ENCODE assay signal across 1 cellular context in genomic region chr19:12884627-12884925, GRCh38.
TF ChIP-seq lines count a peak whose summit lies in the region.

No MANE protein-coding gene starts in this region.

TF ChIP-seq in K562, 482 proteins besides CTCF, POLR2A, EP300 and RAD21 (continued from another document and continues in another):
- TF ChIP-seq CUX1 (CRISPR knock-in tag; IDR thresholded peaks at IDR 0.05) (no peak), SMAD1 (IDR thresholded peaks at IDR 0.05; ENCODE audit: low read depth, low read length, partially characterized antibody) (no peak), PHTF2 (CRISPR knock-in tag; IDR thresholded peaks at IDR 0.05) (0 out of 2 replicates have a peak, but pooled peaks have one; percentile 26), ZNF583 (CRISPR knock-in tag; IDR thresholded peaks at IDR 0.05) (peak; percentile 39; the same call in 1 of the 2 replicates), COPS2 (conservative IDR thresholded peaks at IDR 0.05) (no peak), SRSF3 (IDR thresholded peaks at IDR 0.05; ENCODE audit: insufficient read depth, low read length) (0 out of 2 replicates have a peak, but pooled peaks have one; percentile 57), ZBED1 (IDR thresholded peaks at IDR 0.05) (no peak), CHD1 (IDR thresholded peaks at IDR 0.05; ENCODE audit: low read length) (peak; percentile 72), ZNF707 (CRISPR knock-in tag; conservative IDR thresholded peaks at IDR 0.05) (no peak), RFX1 (IDR thresholded peaks at IDR 0.05) (no peak), SMARCA4 (IDR thresholded peaks at IDR 0.05) (0 out of 2 replicates have a peak, but pooled peaks have one; percentile 8), AFF4 (CRISPR knock-in tag; IDR thresholded peaks at IDR 0.05) (peak; percentile 40; the same call in 1 of the 2 replicates), ELF2 (CRISPR knock-in tag; IDR thresholded peaks at IDR 0.05) (0 out of 2 replicates have a peak, but pooled peaks have one; percentile 55), ZNF121 (CRISPR knock-in tag; conservative IDR thresholded peaks at IDR 0.05) (0 out of 2 replicates have a peak, but pooled peaks have one; percentile 17), TCF7 (IDR thresholded peaks at IDR 0.05; ENCODE audit: borderline replicate concordance) (no peak), PPARD (CRISPR knock-in tag; IDR thresholded peaks at IDR 0.05) (no peak), POLR3A (IDR thresholded peaks at IDR 0.05; ENCODE audit: borderline replicate concordance, extremely low read depth, insufficient read depth, insufficient read length) (no peak), RBFOX2 (IDR thresholded peaks at IDR 0.05; ENCODE audit: low read depth, low read length) (no peak), ZNF197 (CRISPR knock-in tag; IDR thresholded peaks at IDR 0.05; ENCODE audit: low read depth) (no peak), MBD2 (IDR thresholded peaks at IDR 0.05; ENCODE audit: borderline replicate concordance, low read depth) (no peak; the same call in 1 of the 2 replicates), ZNF143 (CRISPR knock-in tag; IDR thresholded peaks at IDR 0.05) (0 out of 2 replicates have a peak, but pooled peaks have one; percentile 19), TAF15 (IDR thresholded peaks at IDR 0.05; ENCODE audit: low read depth, low read length) (no peak), ZNF146 (CRISPR knock-in tag; IDR thresholded peaks at IDR 0.05; ENCODE audit: unreplicated experiment) (no peak), ZNF644 (tag; IDR thresholded peaks at IDR 0.05; ENCODE audit: low read depth) (no peak), SAFB (IDR thresholded peaks at IDR 0.05; ENCODE audit: borderline replicate concordance, low read depth, low read length) (peak; percentile 67; the same call in 1 of the 2 replicates), NR4A1 (CRISPR knock-in tag; IDR thresholded peaks at IDR 0.05) (no peak), NR4A1 (tag; IDR thresholded peaks at IDR 0.05) (peak; percentile 80), SPI1 (IDR thresholded peaks at IDR 0.05; ENCODE audit: borderline replicate concordance, low read depth, low read length) (no peak)
- TF ChIP-seq, protein P1, sequence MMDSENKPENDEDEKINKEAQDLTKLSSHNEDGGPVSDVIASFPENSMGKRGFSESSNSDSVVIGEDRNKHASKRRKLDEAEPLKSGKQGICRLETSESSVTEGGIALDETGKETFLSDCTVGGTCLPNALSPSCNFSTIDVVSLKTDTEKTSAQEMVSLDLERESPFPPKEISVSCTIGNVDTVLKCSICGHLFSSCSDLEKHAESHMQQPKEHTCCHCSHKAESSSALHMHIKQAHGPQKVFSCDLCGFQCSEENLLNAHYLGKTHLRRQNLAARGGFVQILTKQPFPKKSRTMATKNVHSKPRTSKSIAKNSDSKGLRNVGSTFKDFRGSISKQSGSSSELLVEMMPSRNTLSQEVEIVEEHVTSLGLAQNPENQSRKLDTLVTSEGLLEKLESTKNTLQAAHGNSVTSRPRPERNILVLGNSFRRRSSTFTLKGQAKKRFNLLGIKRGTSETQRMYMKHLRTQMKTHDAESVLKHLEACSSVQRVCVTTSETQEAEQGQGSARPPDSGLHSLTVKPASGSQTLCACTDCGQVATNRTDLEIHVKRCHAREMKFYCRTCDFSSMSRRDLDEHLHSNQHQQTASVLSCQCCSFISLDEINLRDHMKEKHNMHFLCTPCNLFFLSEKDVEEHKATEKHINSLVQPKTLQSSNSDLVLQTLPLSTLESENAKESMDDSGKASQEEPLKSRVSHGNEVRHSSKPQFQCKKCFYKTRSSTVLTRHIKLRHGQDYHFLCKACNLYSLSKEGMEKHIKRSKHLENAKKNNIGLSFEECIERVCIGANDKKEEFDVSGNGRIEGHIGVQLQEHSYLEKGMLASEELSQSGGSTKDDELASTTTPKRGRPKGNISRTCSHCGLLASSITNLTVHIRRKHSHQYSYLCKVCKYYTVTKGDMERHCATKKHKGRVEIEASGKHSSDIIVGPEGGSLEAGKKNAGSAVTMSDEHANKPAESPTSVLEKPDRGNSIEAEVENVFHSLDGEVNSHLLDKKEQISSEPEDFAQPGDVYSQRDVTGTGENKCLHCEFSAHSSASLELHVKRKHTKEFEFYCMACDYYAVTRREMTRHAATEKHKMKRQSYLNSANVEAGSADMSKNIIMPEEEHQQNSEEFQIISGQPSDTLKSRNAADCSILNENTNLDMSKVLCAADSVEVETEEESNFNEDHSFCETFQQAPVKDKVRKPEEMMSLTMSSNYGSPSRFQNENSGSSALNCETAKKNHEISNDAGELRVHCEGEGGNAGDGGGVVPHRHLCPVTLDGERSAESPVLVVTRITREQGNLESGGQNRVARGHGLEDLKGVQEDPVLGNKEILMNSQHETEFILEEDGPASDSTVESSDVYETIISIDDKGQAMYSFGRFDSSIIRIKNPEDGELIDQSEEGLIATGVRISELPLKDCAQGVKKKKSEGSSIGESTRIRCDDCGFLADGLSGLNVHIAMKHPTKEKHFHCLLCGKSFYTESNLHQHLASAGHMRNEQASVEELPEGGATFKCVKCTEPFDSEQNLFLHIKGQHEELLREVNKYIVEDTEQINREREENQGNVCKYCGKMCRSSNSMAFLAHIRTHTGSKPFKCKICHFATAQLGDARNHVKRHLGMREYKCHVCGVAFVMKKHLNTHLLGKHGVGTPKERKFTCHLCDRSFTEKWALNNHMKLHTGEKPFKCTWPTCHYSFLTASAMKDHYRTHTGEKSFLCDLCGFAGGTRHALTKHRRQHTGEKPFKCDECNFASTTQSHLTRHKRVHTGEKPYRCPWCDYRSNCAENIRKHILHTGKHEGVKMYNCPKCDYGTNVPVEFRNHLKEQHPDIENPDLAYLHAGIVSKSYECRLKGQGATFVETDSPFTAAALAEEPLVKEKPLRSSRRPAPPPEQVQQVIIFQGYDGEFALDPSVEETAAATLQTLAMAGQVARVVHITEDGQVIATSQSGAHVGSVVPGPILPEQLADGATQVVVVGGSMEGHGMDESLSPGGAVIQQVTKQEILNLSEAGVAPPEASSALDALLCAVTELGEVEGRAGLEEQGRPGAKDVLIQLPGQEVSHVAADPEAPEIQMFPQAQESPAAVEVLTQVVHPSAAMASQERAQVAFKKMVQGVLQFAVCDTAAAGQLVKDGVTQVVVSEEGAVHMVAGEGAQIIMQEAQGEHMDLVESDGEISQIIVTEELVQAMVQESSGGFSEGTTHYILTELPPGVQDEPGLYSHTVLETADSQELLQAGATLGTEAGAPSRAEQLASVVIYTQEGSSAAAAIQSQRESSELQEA (IDR thresholded peaks at IDR 0.05; ENCODE audit: low read depth), result no peak
- TF ChIP-seq, protein P2, sequence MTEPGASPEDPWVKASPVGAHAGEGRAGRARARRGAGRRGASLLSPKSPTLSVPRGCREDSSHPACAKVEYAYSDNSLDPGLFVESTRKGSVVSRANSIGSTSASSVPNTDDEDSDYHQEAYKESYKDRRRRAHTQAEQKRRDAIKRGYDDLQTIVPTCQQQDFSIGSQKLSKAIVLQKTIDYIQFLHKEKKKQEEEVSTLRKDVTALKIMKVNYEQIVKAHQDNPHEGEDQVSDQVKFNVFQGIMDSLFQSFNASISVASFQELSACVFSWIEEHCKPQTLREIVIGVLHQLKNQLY (CRISPR knock-in tag; conservative IDR thresholded peaks at IDR 0.05), result no peak
- TF ChIP-seq, protein P3, sequence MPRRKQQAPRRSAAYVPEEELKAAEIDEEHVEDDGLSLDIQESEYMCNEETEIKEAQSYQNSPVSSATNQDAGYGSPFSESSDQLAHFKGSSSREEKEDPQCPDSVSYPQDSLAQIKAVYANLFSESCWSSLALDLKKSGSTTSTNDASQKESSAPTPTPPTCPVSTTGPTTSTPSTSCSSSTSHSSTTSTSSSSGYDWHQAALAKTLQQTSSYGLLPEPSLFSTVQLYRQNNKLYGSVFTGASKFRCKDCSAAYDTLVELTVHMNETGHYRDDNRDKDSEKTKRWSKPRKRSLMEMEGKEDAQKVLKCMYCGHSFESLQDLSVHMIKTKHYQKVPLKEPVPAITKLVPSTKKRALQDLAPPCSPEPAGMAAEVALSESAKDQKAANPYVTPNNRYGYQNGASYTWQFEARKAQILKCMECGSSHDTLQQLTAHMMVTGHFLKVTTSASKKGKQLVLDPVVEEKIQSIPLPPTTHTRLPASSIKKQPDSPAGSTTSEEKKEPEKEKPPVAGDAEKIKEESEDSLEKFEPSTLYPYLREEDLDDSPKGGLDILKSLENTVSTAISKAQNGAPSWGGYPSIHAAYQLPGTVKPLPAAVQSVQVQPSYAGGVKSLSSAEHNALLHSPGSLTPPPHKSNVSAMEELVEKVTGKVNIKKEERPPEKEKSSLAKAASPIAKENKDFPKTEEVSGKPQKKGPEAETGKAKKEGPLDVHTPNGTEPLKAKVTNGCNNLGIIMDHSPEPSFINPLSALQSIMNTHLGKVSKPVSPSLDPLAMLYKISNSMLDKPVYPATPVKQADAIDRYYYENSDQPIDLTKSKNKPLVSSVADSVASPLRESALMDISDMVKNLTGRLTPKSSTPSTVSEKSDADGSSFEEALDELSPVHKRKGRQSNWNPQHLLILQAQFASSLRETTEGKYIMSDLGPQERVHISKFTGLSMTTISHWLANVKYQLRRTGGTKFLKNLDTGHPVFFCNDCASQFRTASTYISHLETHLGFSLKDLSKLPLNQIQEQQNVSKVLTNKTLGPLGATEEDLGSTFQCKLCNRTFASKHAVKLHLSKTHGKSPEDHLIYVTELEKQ (CRISPR knock-in tag; IDR thresholded peaks at IDR 0.05), result no peak
- TF ChIP-seq, protein P4, sequence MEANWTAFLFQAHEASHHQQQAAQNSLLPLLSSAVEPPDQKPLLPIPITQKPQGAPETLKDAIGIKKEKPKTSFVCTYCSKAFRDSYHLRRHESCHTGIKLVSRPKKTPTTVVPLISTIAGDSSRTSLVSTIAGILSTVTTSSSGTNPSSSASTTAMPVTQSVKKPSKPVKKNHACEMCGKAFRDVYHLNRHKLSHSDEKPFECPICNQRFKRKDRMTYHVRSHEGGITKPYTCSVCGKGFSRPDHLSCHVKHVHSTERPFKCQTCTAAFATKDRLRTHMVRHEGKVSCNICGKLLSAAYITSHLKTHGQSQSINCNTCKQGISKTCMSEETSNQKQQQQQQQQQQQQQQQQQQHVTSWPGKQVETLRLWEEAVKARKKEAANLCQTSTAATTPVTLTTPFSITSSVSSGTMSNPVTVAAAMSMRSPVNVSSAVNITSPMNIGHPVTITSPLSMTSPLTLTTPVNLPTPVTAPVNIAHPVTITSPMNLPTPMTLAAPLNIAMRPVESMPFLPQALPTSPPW (CRISPR knock-in tag; IDR thresholded peaks at IDR 0.05), result no peak
